ENCODE assay signal across 40 cellular contexts in the genomic region with DNA sequence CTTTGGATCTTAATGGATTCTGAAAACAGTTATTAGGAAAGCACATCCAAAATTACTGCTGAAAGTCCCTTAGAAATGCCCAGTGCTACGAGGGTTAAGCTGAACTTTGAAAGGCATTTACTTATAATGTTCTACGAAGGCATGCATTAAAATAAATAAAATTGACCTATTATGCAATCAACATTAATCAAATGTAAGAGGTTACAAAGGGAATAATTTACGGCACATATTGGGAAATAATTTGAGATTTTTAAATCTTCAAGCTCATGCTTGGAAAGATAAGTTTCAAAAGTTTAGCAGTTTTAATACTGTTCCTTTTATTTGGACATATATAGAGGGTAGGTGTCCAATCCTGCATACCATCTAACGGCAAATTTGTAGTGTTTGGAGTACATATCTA.
"Had no signal": no experiment of that assay in that cellular context is flagged by ENCODE, and none has a peak within 500 bp of the region (broad histone marks: within the 10 kb centered on the region; RNA-seq: fewer than 3 reads in every experiment).

No MANE protein-coding gene starts in this region.

- ATAC-seq: activated naive CD4-positive, alpha-beta T cell treated with anti-CD3 and anti-CD28 coated beads, Interleukin-2, amount 50 U/mL, for 72 hours; activated naive CD8-positive, alpha-beta T cell treated with anti-CD3 and anti-CD28 coated beads, Interleukin-2, amount 50 U/mL, for 24 hours; activated T-cell treated with anti-CD3 and anti-CD28 coated beads, Interleukin-2, amount 50 U/mL, for 4 hours; activated T-cell treated with anti-CD3 and anti-CD28 coated beads, Interleukin-2, amount 50 U/mL, for 72 hours; activated T-helper 17 cell treated with anti-CD3 and anti-CD28 coated beads, Interleukin-2, amount 50 U/mL, for 72 hours; body of pancreas had no signal

- H3K27me3 ChIP-seq: adrenal gland, ascending aorta, body of pancreas, brain microvascular endothelial cell, breast epithelium, cardiac muscle cell had no signal

- H3K36me3 Mint-ChIP-seq: activated naive CD4-positive, alpha-beta T cell treated with anti-CD3 and anti-CD28 coated beads, Interleukin-2, amount 10 ng/mL, durations not matched to agents 7 days and 5 days; activated naive CD4-positive, alpha-beta T cell treated with anti-CD3 and anti-CD28 coated beads, Interleukin-2, amount 50 U/mL, for 24 hours; activated naive CD8-positive, alpha-beta T cell; activated naive CD8-positive, alpha-beta T cell treated with anti-CD3 and anti-CD28 coated beads for 36 hours; activated naive CD8-positive, alpha-beta T cell treated with anti-CD3 and anti-CD28 coated beads, Interleukin-2, amount 10 ng/mL, durations not matched to agents 7 days and 5 days; brain had no signal

- H3K36me3 ChIP-seq: adrenal gland, ascending aorta, brain microvascular endothelial cell, breast epithelium, cardiac muscle cell had no signal

- H3K9me3 ChIP-seq: adrenal gland, ascending aorta had no signal

- DNase-seq: activated effector memory CD4-positive, alpha-beta T cell treated with anti-CD3 and anti-CD28 coated beads, Interleukin-2, amount 50 U/mL, for 16 hours; activated effector memory CD4-positive, alpha-beta T cell treated with Interleukin-2 at 50 U/mL for 16 hours; activated gamma-delta T cell; activated gamma-delta T cell treated with Interleukin-2 at 50 U/mL for 16 hours; activated naive CD4-positive, alpha-beta T cell; activated naive CD4-positive, alpha-beta T cell treated with anti-CD3 and anti-CD28 coated beads for 36 hours; activated naive CD4-positive, alpha-beta T cell treated with anti-CD3 and anti-CD28 coated beads, Interleukin-2, amount 10 ng/mL, durations not matched to agents 7 days and 5 days; activated naive CD4-positive, alpha-beta T cell treated with anti-CD3 and anti-CD28 coated beads, Interleukin-2, amount 50 U/mL, for 16 hours; activated naive CD4-positive, alpha-beta T cell treated with Interleukin-2 at 50 U/mL for 16 hours; activated naive CD8-positive, alpha-beta T cell treated with anti-CD3 and anti-CD28 coated beads for 36 hours; activated naive CD8-positive, alpha-beta T cell treated with anti-CD3 and anti-CD28 coated beads, Interleukin-2, amount 10 ng/mL, durations not matched to agents 7 days and 5 days; activated naive CD8-positive, alpha-beta T cell treated with anti-CD3 and anti-CD28 coated beads, Interleukin-2, amount 50 U/mL, for 24 hours; activated T-cell treated with anti-CD3 and anti-CD28 coated beads, Interleukin-2, amount 50 U/mL, for 1 hour; activated T-cell treated with anti-CD3 and anti-CD28 coated beads, Interleukin-2, amount 50 U/mL, for 24 hours; activated T-cell treated with anti-CD3 and anti-CD28 coated beads, Interleukin-2, amount 50 U/mL, for 4 hours; activated T-cell treated with anti-CD3 and anti-CD28 coated beads, Interleukin-2, amount 50 U/mL, for 48 hours; activated T-cell treated with anti-CD3 and anti-CD28 coated beads, Interleukin-2, amount 50 U/mL, for 72 hours; adrenal gland; amniotic stem cell; amygdala; anterior cingulate cortex; aorta; body of pancreas; brain microvascular endothelial cell; caudate nucleus; central memory CD4-positive, alpha-beta T cell; cerebellar nuclear complex had no signal

- H3K27me3 Mint-ChIP-seq: activated naive CD4-positive, alpha-beta T cell treated with anti-CD3 and anti-CD28 coated beads, Interleukin-2, amount 10 ng/mL, durations not matched to agents 7 days and 5 days; activated naive CD4-positive, alpha-beta T cell treated with anti-CD3 and anti-CD28 coated beads, Interleukin-2, amount 50 U/mL, for 24 hours; activated naive CD8-positive, alpha-beta T cell; activated naive CD8-positive, alpha-beta T cell treated with anti-CD3 and anti-CD28 coated beads for 36 hours; activated naive CD8-positive, alpha-beta T cell treated with anti-CD3 and anti-CD28 coated beads, Interleukin-2, amount 10 ng/mL, durations not matched to agents 7 days and 5 days; activated naive CD8-positive, alpha-beta T cell treated with anti-CD3 and anti-CD28 coated beads, Interleukin-2, amount 50 U/mL, for 24 hours; activated T-cell treated with anti-CD3 and anti-CD28 coated beads, Interleukin-2, amount 50 U/mL, for 24 hours; activated T-helper 17 cell treated with anti-CD3 and anti-CD28 coated beads, Interleukin-2, amount 50 U/mL, for 72 hours; brain; central memory CD8-positive, alpha-beta T cell had no signal

- H3K4me3 Mint-ChIP-seq: activated naive CD4-positive, alpha-beta T cell treated with anti-CD3 and anti-CD28 coated beads for 36 hours; activated naive CD4-positive, alpha-beta T cell treated with anti-CD3 and anti-CD28 coated beads, Interleukin-2, amount 10 ng/mL, durations not matched to agents 7 days and 5 days; activated naive CD4-positive, alpha-beta T cell treated with anti-CD3 and anti-CD28 coated beads, Interleukin-2, amount 50 U/mL, for 24 hours; activated naive CD8-positive, alpha-beta T cell; activated naive CD8-positive, alpha-beta T cell treated with anti-CD3 and anti-CD28 coated beads for 36 hours; activated naive CD8-positive, alpha-beta T cell treated with anti-CD3 and anti-CD28 coated beads, Interleukin-2, amount 10 ng/mL, durations not matched to agents 7 days and 5 days; activated naive CD8-positive, alpha-beta T cell treated with anti-CD3 and anti-CD28 coated beads, Interleukin-2, amount 50 U/mL, for 24 hours; activated T-cell treated with anti-CD3 and anti-CD28 coated beads, Interleukin-2, amount 50 U/mL, for 24 hours; activated T-cell treated with anti-CD3 and anti-CD28 coated beads, Interleukin-2, amount 50 U/mL, for 4 hours; activated T-cell treated with anti-CD3 and anti-CD28 coated beads, Interleukin-2, amount 50 U/mL, for 72 hours; activated T-helper 1 cell treated with anti-CD3 and anti-CD28 coated beads, Interleukin-12 subunit alpha, Interleukin-12 subunit beta, Interleukin-2, Interleukin-4 antibody, amounts not matched to agents 30 ng/mL and 10 ng/mL and 1 ng/mL, durations not matched to agents 14 hours and 24 hours and 36 hours; activated T-helper 17 cell treated with anti-CD3 and anti-CD28 coated beads, Interleukin-2, amount 50 U/mL, for 72 hours; brain; central memory CD8-positive, alpha-beta T cell had no signal

- H3K27ac ChIP-seq: adrenal gland, ascending aorta, body of pancreas, brain microvascular endothelial cell, breast epithelium, cardiac muscle cell had no signal

- H3K4me1 Mint-ChIP-seq: activated naive CD4-positive, alpha-beta T cell treated with anti-CD3 and anti-CD28 coated beads, Interleukin-2, amount 10 ng/mL, durations not matched to agents 7 days and 5 days; activated naive CD4-positive, alpha-beta T cell treated with anti-CD3 and anti-CD28 coated beads, Interleukin-2, amount 50 U/mL, for 24 hours; activated naive CD8-positive, alpha-beta T cell treated with anti-CD3 and anti-CD28 coated beads for 36 hours; activated naive CD8-positive, alpha-beta T cell treated with anti-CD3 and anti-CD28 coated beads, Interleukin-2, amount 10 ng/mL, durations not matched to agents 7 days and 5 days; activated naive CD8-positive, alpha-beta T cell treated with anti-CD3 and anti-CD28 coated beads, Interleukin-2, amount 50 U/mL, for 24 hours; activated T-helper 17 cell treated with anti-CD3 and anti-CD28 coated beads, Interleukin-2, amount 50 U/mL, for 72 hours; brain; central memory CD8-positive, alpha-beta T cell had no signal

- FAIRE-seq: astrocyte, bronchial epithelial cell had no signal

- H3K4me1 ChIP-seq: adrenal gland, ascending aorta, body of pancreas, breast epithelium had no signal

- H3K4me3 ChIP-seq: adrenal gland, ascending aorta, body of pancreas, breast epithelium, cardiac muscle cell had no signal

- H3K27ac Mint-ChIP-seq: activated naive CD4-positive, alpha-beta T cell treated with anti-CD3 and anti-CD28 coated beads for 36 hours; activated naive CD4-positive, alpha-beta T cell treated with anti-CD3 and anti-CD28 coated beads, Interleukin-2, amount 10 ng/mL, durations not matched to agents 7 days and 5 days; activated naive CD4-positive, alpha-beta T cell treated with anti-CD3 and anti-CD28 coated beads, Interleukin-2, amount 50 U/mL, for 24 hours; activated naive CD4-positive, alpha-beta T cell treated with anti-CD3 and anti-CD28 coated beads, Interleukin-2, amount 50 U/mL, for 72 hours; activated naive CD8-positive, alpha-beta T cell; activated naive CD8-positive, alpha-beta T cell treated with anti-CD3 and anti-CD28 coated beads for 36 hours; activated naive CD8-positive, alpha-beta T cell treated with anti-CD3 and anti-CD28 coated beads, Interleukin-2, amount 10 ng/mL, durations not matched to agents 7 days and 5 days; activated naive CD8-positive, alpha-beta T cell treated with anti-CD3 and anti-CD28 coated beads, Interleukin-2, amount 50 U/mL, for 24 hours; activated T-cell treated with anti-CD3 and anti-CD28 coated beads, Interleukin-2, amount 50 U/mL, for 24 hours; activated T-cell treated with anti-CD3 and anti-CD28 coated beads, Interleukin-2, amount 50 U/mL, for 72 hours; activated T-helper 1 cell treated with anti-CD3 and anti-CD28 coated beads, Interleukin-12 subunit alpha, Interleukin-12 subunit beta, Interleukin-2, Interleukin-4 antibody, amounts not matched to agents 30 ng/mL and 10 ng/mL and 1 ng/mL, durations not matched to agents 14 hours and 24 hours and 36 hours; activated T-helper 17 cell treated with anti-CD3 and anti-CD28 coated beads, Interleukin-2, amount 50 U/mL, for 72 hours; activated T-helper 2 cell treated with anti-CD3 and anti-CD28 coated beads, Interferon-gamma antibody, Interleukin-2, Interleukin-4, amounts not matched to agents 10 μg/mL and 5 μg/mL and 100 μg/mL, durations not matched to agents 14 hours and 24 hours and 36 hours; brain had no signal
